ENCODE assay signal across 4 cellular contexts in the genomic region with DNA sequence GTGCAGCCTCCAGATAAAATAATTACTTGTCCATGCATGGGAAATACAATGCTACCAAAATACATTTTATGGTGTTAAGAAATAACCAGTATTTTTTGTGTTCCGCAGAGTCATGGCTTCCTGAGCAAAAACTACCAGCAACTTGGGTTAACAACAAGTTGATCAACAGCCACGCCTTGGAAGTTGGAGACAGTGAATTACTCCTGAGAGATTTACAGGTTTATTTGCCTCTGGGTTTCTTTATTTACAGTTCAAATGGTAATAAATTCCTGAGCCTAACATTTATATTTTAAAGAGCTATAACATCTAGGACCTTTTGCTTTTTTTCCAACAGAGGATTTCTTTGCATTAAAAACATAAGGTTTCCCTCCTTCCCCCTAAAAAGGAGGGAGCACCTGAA.
"Had no signal": no experiment of that assay in that cellular context is flagged by ENCODE, and none has a peak within 500 bp of the region (broad histone marks: within the 10 kb centered on the region; RNA-seq: fewer than 3 reads in every experiment).

No MANE protein-coding gene starts in this region.

- H3K27ac Mint-ChIP-seq: GM23338, H9 had no signal

- H3K4me1 Mint-ChIP-seq: GM23338 had no signal

- H3K4me3 ChIP-seq: GM23338 had no signal

- H3K4me3 Mint-ChIP-seq: GM23338, H9 had no signal

- H3K9me3 Mint-ChIP-seq: GM23338, H9 had no signal

- DNase-seq: H9, HCEC 1CT, IMR-90 had no signal
